1 cellular context compared by ENCODE assay signal in the genomic region with DNA sequence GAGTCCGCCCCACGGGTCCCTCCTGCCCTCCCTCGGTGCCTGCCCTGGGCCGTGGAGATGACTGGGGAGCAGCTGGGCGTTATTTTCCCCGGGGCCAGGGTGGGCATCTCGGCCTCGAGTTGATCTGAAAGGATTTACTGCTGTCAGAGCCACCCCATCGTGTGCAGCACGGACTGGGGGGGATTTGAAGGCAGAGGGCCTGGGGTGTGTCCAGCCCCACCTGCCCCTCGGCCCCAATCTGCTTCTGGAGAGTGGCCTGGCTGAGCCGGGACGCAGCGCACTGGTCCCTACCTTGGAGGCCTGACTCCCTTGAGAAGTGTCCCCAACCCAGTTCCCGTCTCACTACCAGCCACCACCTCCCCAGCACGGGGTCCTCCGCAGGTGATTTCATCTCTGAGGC.
TF ChIP-seq lines count a peak whose summit lies in the region.

No MANE protein-coding gene starts in this region.

TF ChIP-seq in K562, 482 proteins besides CTCF, POLR2A, EP300 and RAD21:
- TF ChIP-seq, protein P1, sequence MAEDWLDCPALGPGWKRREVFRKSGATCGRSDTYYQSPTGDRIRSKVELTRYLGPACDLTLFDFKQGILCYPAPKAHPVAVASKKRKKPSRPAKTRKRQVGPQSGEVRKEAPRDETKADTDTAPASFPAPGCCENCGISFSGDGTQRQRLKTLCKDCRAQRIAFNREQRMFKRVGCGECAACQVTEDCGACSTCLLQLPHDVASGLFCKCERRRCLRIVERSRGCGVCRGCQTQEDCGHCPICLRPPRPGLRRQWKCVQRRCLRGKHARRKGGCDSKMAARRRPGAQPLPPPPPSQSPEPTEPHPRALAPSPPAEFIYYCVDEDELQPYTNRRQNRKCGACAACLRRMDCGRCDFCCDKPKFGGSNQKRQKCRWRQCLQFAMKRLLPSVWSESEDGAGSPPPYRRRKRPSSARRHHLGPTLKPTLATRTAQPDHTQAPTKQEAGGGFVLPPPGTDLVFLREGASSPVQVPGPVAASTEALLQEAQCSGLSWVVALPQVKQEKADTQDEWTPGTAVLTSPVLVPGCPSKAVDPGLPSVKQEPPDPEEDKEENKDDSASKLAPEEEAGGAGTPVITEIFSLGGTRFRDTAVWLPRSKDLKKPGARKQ (CRISPR knock-in tag; IDR thresholded peaks at IDR 0.05), result no peak
- peak; percentile 59 for TF ChIP-seq POLR2G (IDR thresholded peaks at IDR 0.05; ENCODE audit: low read depth, low read length)
